8 cellular contexts compared by ENCODE assay signal in genomic region chr2:110993557-110994231, GRCh38.
A peak's percentile ranks its signal among the peaks of the same experiment; 100 is the strongest.
DNase-seq lines count a peak whose midpoint lies in the region; ATAC-seq and TF ChIP-seq lines count a peak whose summit lies in the region.
"Had no signal": no experiment of that assay in that cellular context is flagged by ENCODE, and none has a peak within 500 bp of the region (broad histone marks: within the 10 kb centered on the region; RNA-seq: fewer than 3 reads in every experiment).

No MANE protein-coding gene starts in this region.

- BruUV-seq in Calu3 (replicated peaks; lab: Mats Ljungman, UMichigan), result no TSS peak

- H3K9me3 Mint-ChIP-seq in Calu3 (ENCODE audit: low read depth, unreplicated experiment) (no peaks in the 10 kb centered on the region), naive B cell (peaks cover 0 to 10% (median 5%) of the 10 kb centered on the region in 7 donors)
- H3K9me3 Mint-ChIP-seq in activated naive CD8-positive, alpha-beta T cell treated with anti-CD3 and anti-CD28 coated beads, Interleukin-2, amount 10 ng/mL, durations not matched to agents 7 days and 5 days, result peaks cover 5% of the 10 kb centered on the region

- TF ChIP-seq CTCF in Calu3 (IDR thresholded peaks at IDR 0.05; ENCODE audit: unreplicated experiment), result no peak

- no peak for ATAC-seq in activated naive CD8-positive, alpha-beta T cell treated with anti-CD3 and anti-CD28 coated beads, Interleukin-2, amount 10 ng/mL, durations not matched to agents 7 days and 5 days (ENCODE audit: low read depth)
- ATAC-seq in naive B cell (ENCODE audit: low read depth in 2 of 2) (peak; percentile 60 to 64), HG02840 (IDR thresholded peaks at IDR 0.05; ENCODE audit: low FRiP score, unreplicated experiment) (no peak), GM18517 (IDR thresholded peaks at IDR 0.05; ENCODE audit: unreplicated experiment) (no peak)

- H3K27ac Mint-ChIP-seq in Calu3 (ENCODE audit: unreplicated experiment), result peak overlapping the region; percentile 36
- no peak overlapping the region for H3K27ac Mint-ChIP-seq in activated naive CD8-positive, alpha-beta T cell treated with anti-CD3 and anti-CD28 coated beads, Interleukin-2, amount 10 ng/mL, durations not matched to agents 7 days and 5 days
- no peak overlapping the region for H3K27ac Mint-ChIP-seq in naive B cell
- H3K27ac Mint-ChIP-seq: nephron had no signal

- CTCF ChIA-PET in Calu3 (lab: Charles Lee), result no interaction called here

- H3K27me3 Mint-ChIP-seq in Calu3 (ENCODE audit: unreplicated experiment) (no peaks in the 10 kb centered on the region), naive B cell (no peaks in the 10 kb centered on the region)
- H3K27me3 Mint-ChIP-seq in activated naive CD8-positive, alpha-beta T cell treated with anti-CD3 and anti-CD28 coated beads, Interleukin-2, amount 10 ng/mL, durations not matched to agents 7 days and 5 days, result peaks cover 6% of the 10 kb centered on the region

- H3K36me3 Mint-ChIP-seq in Calu3 (ENCODE audit: insufficient read depth, unreplicated experiment), result peaks cover 4% of the 10 kb centered on the region
- peaks cover 2% of the 10 kb centered on the region for H3K36me3 Mint-ChIP-seq in activated naive CD8-positive, alpha-beta T cell treated with anti-CD3 and anti-CD28 coated beads, Interleukin-2, amount 10 ng/mL, durations not matched to agents 7 days and 5 days
- peaks cover 0 to 7% of the 10 kb centered on the region in 2 donors for H3K36me3 Mint-ChIP-seq in naive B cell

- DNase-seq in Calu3, result peak; percentile 52
- peak; percentile 41 for DNase-seq in HT1080 (ENCODE audit: low read depth)
- DNase-seq in activated naive CD8-positive, alpha-beta T cell treated with anti-CD3 and anti-CD28 coated beads, Interleukin-2, amount 10 ng/mL, durations not matched to agents 7 days and 5 days, result no peak
- DNase-seq in naive B cell, result peak; percentile 6
- DNase-seq in DMS 273 treated with DMSO at 0.1 percent for 48 hours (lab: John Stamatoyannopoulos, UW), result no peak

- no peak overlapping the region for H3K4me3 Mint-ChIP-seq in Calu3 (ENCODE audit: low read depth, unreplicated experiment)
- H3K4me3 Mint-ChIP-seq in activated naive CD8-positive, alpha-beta T cell treated with anti-CD3 and anti-CD28 coated beads, Interleukin-2, amount 10 ng/mL, durations not matched to agents 7 days and 5 days, result peak overlapping the region; percentile 45
- peak overlapping the region in 4 of 8 donors; percentile 41 to 68 (median 58) for H3K4me3 Mint-ChIP-seq in naive B cell
- H3K4me3 Mint-ChIP-seq: nephron had no signal

- POLR2A ChIA-PET in activated naive CD8-positive, alpha-beta T cell treated with anti-CD3 and anti-CD28 coated beads, Interleukin-2, amount 10 ng/mL, durations not matched to agents 7 days and 5 days (lab: Charles Lee), result no interaction called here

- intact Hi-C loops in Calu3 (cut with micrococcal nuclease; ENCODE audit: unreplicated experiment), result no loop called here

- H3K4me1 Mint-ChIP-seq in Calu3 (ENCODE audit: low read depth, unreplicated experiment), result peaks cover 7% of the 10 kb centered on the region
- peaks cover 20% of the 10 kb centered on the region for H3K4me1 Mint-ChIP-seq in activated naive CD8-positive, alpha-beta T cell treated with anti-CD3 and anti-CD28 coated beads, Interleukin-2, amount 10 ng/mL, durations not matched to agents 7 days and 5 days
- peaks cover 14 to 26% (median 18%) of the 10 kb centered on the region in 3 donors for H3K4me1 Mint-ChIP-seq in naive B cell

Comparison
In these comparisons a context has a peak if more than half of its experiments do, and no peak if none do; other contexts are left out.
1. DNase-seq: peak in Calu3 (single experiment), HT1080 (single experiment) and naive B cell (single experiment); none in activated naive CD8-positive, alpha-beta T cell treated with anti-CD3 and anti-CD28 coated beads, Interleukin-2, amount 10 ng/mL, durations not matched to agents 7 days and 5 days (single experiment) and DMS 273 treated with DMSO at 0.1 percent for 48 hours (single experiment).
2. ATAC-seq: peak in naive B cell (2 of 2); none in activated naive CD8-positive, alpha-beta T cell treated with anti-CD3 and anti-CD28 coated beads, Interleukin-2, amount 10 ng/mL, durations not matched to agents 7 days and 5 days (single experiment), HG02840 (single experiment) and GM18517 (single experiment).